ENCODE assay signal across 20 cellular contexts in genomic region chr7:131878777-131879176, GRCh38.
DNase-seq lines count a peak whose midpoint lies in the region; ATAC-seq and TF ChIP-seq lines count a peak whose summit lies in the region.
"Had no signal": no experiment of that assay in that cellular context is flagged by ENCODE, and none has a peak within 500 bp of the region (broad histone marks: within the 10 kb centered on the region; RNA-seq: fewer than 3 reads in every experiment).

No MANE protein-coding gene starts in this region.

- no peaks in the 10 kb centered on the region for H3K27me3 Mint-ChIP-seq in activated CD4-positive, alpha-beta memory T cell treated with anti-CD3 and anti-CD28 coated beads, Interleukin-2, amount 10 ng/mL, durations not matched to agents 7 days and 5 days

- BruUV-seq in mammary epithelial cell (replicated peaks; lab: Mats Ljungman, UMichigan) = no TSS peak

- no peak for TF ChIP-seq POLR2A in heart left ventricle (IDR thresholded peaks at IDR 0.05)

- no peak overlapping the region for H3K9ac ChIP-seq in mammary epithelial cell (ENCODE audit: insufficient read depth, low read length)
- H3K9ac ChIP-seq: BLaER1, GM23248 had no signal

- no peak overlapping the region for H3K4me2 ChIP-seq in mammary epithelial cell (ENCODE audit: insufficient read depth, low read depth, low read length)
- H3K4me2 ChIP-seq: BLaER1 had no signal

- H3K4me3 ChIP-seq in mammary epithelial cell (replicated peaks in 1 of 3; ENCODE audit: insufficient read depth in 1 of 3, low read depth in 2 of 3, low read length in 3 of 3) (no peak overlapping the region), heart left ventricle (no peak overlapping the region)
- H3K4me3 ChIP-seq: BLaER1, GM12878, GM23248 had no signal

- no peaks in the 10 kb centered on the region for H3K4me1 Mint-ChIP-seq in activated CD4-positive, alpha-beta memory T cell treated with anti-CD3 and anti-CD28 coated beads, Interleukin-2, amount 10 ng/mL, durations not matched to agents 7 days and 5 days
- H3K4me1 Mint-ChIP-seq: CD14-positive monocyte; CD4-positive, alpha-beta memory T cell had no signal

- TF ChIP-seq CTCF in mammary epithelial cell (conservative IDR thresholded peaks at IDR 0.05 in 1 of 2, IDR thresholded peaks at IDR 0.05 in 1 of 2; ENCODE audit: extremely low read depth in 1 of 2, insufficient read depth in 1 of 2, low read depth in 1 of 2, low read length in 2 of 2) = no peak
- no peak for TF ChIP-seq CTCF in foreskin keratinocyte (conservative IDR thresholded peaks at IDR 0.05)
- TF ChIP-seq CTCF in heart left ventricle (IDR thresholded peaks at IDR 0.05) = no peak

- H3K27me3 ChIP-seq in mammary epithelial cell (ENCODE audit: insufficient read depth, low read length) (peaks cover 3% of the 10 kb centered on the region), foreskin keratinocyte (peaks cover 3% of the 10 kb centered on the region), heart left ventricle (peaks cover 0 to 16% (median 0%) of the 10 kb centered on the region in 9 donors)
- H3K27me3 ChIP-seq: BLaER1 had no signal

- peak; percentile 84 for ATAC-seq in foreskin keratinocyte
- no peak for ATAC-seq in heart left ventricle
- ATAC-seq: GM12878 had no signal

- POLR2A ChIA-PET in activated CD4-positive, alpha-beta memory T cell treated with anti-CD3 and anti-CD28 coated beads, Interleukin-2, amount 10 ng/mL, durations not matched to agents 7 days and 5 days (lab: Charles Lee) = no interaction called here

- H3K4me1 ChIP-seq in mammary epithelial cell (ENCODE audit: insufficient read depth, low read length) (peaks cover 6% of the 10 kb centered on the region), foreskin keratinocyte (no peaks in the 10 kb centered on the region), heart left ventricle (no peaks in the 10 kb centered on the region)
- H3K4me1 ChIP-seq: BLaER1 had no signal

- no peak overlapping the region for H3K4me3 Mint-ChIP-seq in activated CD4-positive, alpha-beta memory T cell treated with anti-CD3 and anti-CD28 coated beads, Interleukin-2, amount 10 ng/mL, durations not matched to agents 7 days and 5 days
- H3K4me3 Mint-ChIP-seq: CD14-positive monocyte; CD4-positive, alpha-beta memory T cell; HFFc6 had no signal

- H3K27ac Mint-ChIP-seq in activated CD4-positive, alpha-beta memory T cell treated with anti-CD3 and anti-CD28 coated beads, Interleukin-2, amount 10 ng/mL, durations not matched to agents 7 days and 5 days = no peak overlapping the region
- H3K27ac Mint-ChIP-seq: CD14-positive monocyte; CD4-positive, alpha-beta memory T cell; HFFc6 had no signal

- intact Hi-C loops in mammary epithelial cell (cut with micrococcal nuclease) (loop anchor here (2.0 kb wide), 1 partner anchor 16 kb away; no protein-coding TSS in a partner anchor), heart left ventricle (cut with DNase I) (no loop called here)

- 27% methylated on average over 2 of the region's 2 CpGs for WGBS in mammary epithelial cell (ENCODE audit: low coverage, missing lambda C conversion rate)
- WGBS in heart left ventricle, 4 donors = 66 to 79% (median 74%) methylated on average over 2 of the region's 2 CpGs

- DNase-seq in NCI-H1694 treated with DMSO at 0.1 percent for 48 hours (lab: John Stamatoyannopoulos, UW) (peak; percentile 25), NCI-H1694 (lab: John Stamatoyannopoulos, UW) (no peak), NCI-H2171 (lab: John Stamatoyannopoulos, UW) (peak; percentile 16), mammary epithelial cell (peak; percentile 43), foreskin keratinocyte (peak; percentile 64 to 78), occipital lobe (lab: John Stamatoyannopoulos, UW) (no peak), heart left ventricle (no peak)
- no peak for DNase-seq in activated CD4-positive, alpha-beta memory T cell treated with anti-CD3 and anti-CD28 coated beads, Interleukin-2, amount 10 ng/mL, durations not matched to agents 7 days and 5 days
- DNase-seq: 8988T; CD4-positive, alpha-beta memory T cell; DMS53; DND-41; EL; GM23248; HCEC 1CT; HFFc6 had no signal

- CTCF ChIA-PET in mammary epithelial cell (lab: Charles Lee; ENCODE audit: low non-redundant PET) = interaction anchor here (0.7 kb wide), 1 partner anchor 15 kb away, joined by 4 read pairs; no protein-coding TSS in a partner anchor
- CTCF ChIA-PET in activated CD4-positive, alpha-beta memory T cell treated with anti-CD3 and anti-CD28 coated beads, Interleukin-2, amount 10 ng/mL, durations not matched to agents 7 days and 5 days (lab: Charles Lee) = no interaction called here

- no peaks in the 10 kb centered on the region for H4K20me1 ChIP-seq in mammary epithelial cell (ENCODE audit: insufficient read depth, low read length)
- H4K20me1 ChIP-seq: BLaER1 had no signal

- dilution Hi-C loops in mammary epithelial cell (cut with HindIII; ENCODE audit: low sequenced_read_pairs) = no loop called here

- H3K79me2 ChIP-seq in mammary epithelial cell (ENCODE audit: insufficient read depth, low read length) = no peaks in the 10 kb centered on the region

- H3K27ac ChIP-seq in mammary epithelial cell (ENCODE audit: insufficient read depth, low read depth, low read length) = no peak overlapping the region
- H3K27ac ChIP-seq in foreskin keratinocyte = no peak overlapping the region
- no peak overlapping the region for H3K27ac ChIP-seq in heart left ventricle
- H3K27ac ChIP-seq: BLaER1, GM23248, HL-60 had no signal

- H3K9me3 ChIP-seq in mammary epithelial cell (replicated peaks; ENCODE audit: insufficient read depth, low read length) (no peaks in the 10 kb centered on the region), heart left ventricle (no peaks in the 10 kb centered on the region)
- H3K9me3 ChIP-seq: BLaER1 had no signal

- H3K36me3 Mint-ChIP-seq in activated CD4-positive, alpha-beta memory T cell treated with anti-CD3 and anti-CD28 coated beads, Interleukin-2, amount 10 ng/mL, durations not matched to agents 7 days and 5 days (ENCODE audit: low read depth) = no peaks in the 10 kb centered on the region
- H3K36me3 Mint-ChIP-seq: CD14-positive monocyte; CD4-positive, alpha-beta memory T cell had no signal

- no peak overlapping the region for H2AFZ ChIP-seq in mammary epithelial cell (ENCODE audit: low read depth, low read length)
- H2AFZ ChIP-seq: GM23248 had no signal

- H3K36me3 ChIP-seq in mammary epithelial cell (ENCODE audit: insufficient read depth, low read length) (no peaks in the 10 kb centered on the region), heart left ventricle (no peaks in the 10 kb centered on the region)
- H3K36me3 ChIP-seq: BLaER1 had no signal

- no peaks in the 10 kb centered on the region for H3K9me3 Mint-ChIP-seq in activated CD4-positive, alpha-beta memory T cell treated with anti-CD3 and anti-CD28 coated beads, Interleukin-2, amount 10 ng/mL, durations not matched to agents 7 days and 5 days
- H3K9me3 Mint-ChIP-seq: HFFc6 had no signal

- in situ Hi-C loops in mammary epithelial cell (cut with MboI; ENCODE audit: low sequenced_read_pairs in 2 of 2) = no loop called here

Comparison
In these comparisons a context has a peak if more than half of its experiments do, and no peak if none do; other contexts are left out.
1. DNase-seq: peak in NCI-H1694 treated with DMSO at 0.1 percent for 48 hours (single experiment), NCI-H2171 (single experiment), mammary epithelial cell (single experiment) and foreskin keratinocyte (2 of 2); none in NCI-H1694 (single experiment), occipital lobe (single experiment), heart left ventricle (0 of 5) and activated CD4-positive, alpha-beta memory T cell treated with anti-CD3 and anti-CD28 coated beads, Interleukin-2, amount 10 ng/mL, durations not matched to agents 7 days and 5 days (single experiment).